ENCODE assay signal across 9 cellular contexts in the genomic region with DNA sequence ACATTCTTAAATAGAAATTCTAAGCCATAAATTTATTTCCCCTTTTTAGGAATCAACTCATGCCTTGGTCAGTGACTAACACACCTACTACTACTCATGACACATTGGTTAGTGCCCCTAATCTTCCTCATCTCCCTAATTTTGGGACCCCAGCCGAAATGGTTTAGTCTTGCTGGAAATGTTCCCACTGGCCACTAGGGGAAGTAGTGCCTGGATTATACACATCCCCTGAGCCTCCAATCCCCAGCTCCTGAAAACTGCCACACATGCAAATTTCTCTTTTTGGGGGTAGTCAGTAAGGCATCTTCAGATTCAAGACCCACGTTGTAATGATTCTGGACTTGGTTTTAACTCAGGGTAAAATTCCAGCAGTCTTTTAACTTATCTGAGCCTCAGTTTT.
DNase-seq lines count a peak whose midpoint lies in the region; ATAC-seq, FAIRE-seq and TF ChIP-seq lines count a peak whose summit lies in the region.
"Had no signal": no experiment of that assay in that cellular context is flagged by ENCODE, and none has a peak within 500 bp of the region (broad histone marks: within the 10 kb centered on the region; RNA-seq: fewer than 3 reads in every experiment).

No MANE protein-coding gene starts in this region.

- RAD21 ChIA-PET in GM12878 (lab: Charles Lee; ENCODE audit: unreplicated experiment) = interaction anchor here (0.7 kb wide), 1 partner anchor 95 kb away, joined by 3 read pairs; no protein-coding TSS in a partner anchor

- H3K4me1 ChIP-seq in DND-41 (ENCODE audit: insufficient read depth, low read length) (no peaks in the 10 kb centered on the region), GM12878 (ENCODE audit: control insufficient read depth, insufficient read depth, low read length) (peaks cover 6% of the 10 kb centered on the region)

- no peak for TF ChIP-seq POLR2A in GM12878 (IDR thresholded peaks at IDR 0.05; ENCODE audit: low read depth, low read length)

- WGBS in GM12878 (ENCODE audit: insufficient coverage, insufficient replicate concordance, low lambda C conversion rate, missing lambda C conversion rate) = 17% methylated on average over 2 of the region's 2 CpGs

- H4K20me1 ChIP-seq in DND-41 (ENCODE audit: insufficient read depth, low read length) (no peaks in the 10 kb centered on the region), GM12878 (ENCODE audit: control insufficient read depth, insufficient read depth) (no peaks in the 10 kb centered on the region)

- H3K9me3 ChIP-seq in DND-41 (ENCODE audit: insufficient read depth, low read length, severe bottlenecking) (peaks cover 5% of the 10 kb centered on the region), GM12878 (replicated peaks; ENCODE audit: control insufficient read depth, insufficient read depth, low read length) (no peaks in the 10 kb centered on the region; the same call in 2 of the 3 replicates)

- H3K79me2 ChIP-seq in DND-41 (ENCODE audit: insufficient read depth, low read length) = no peaks in the 10 kb centered on the region
- no peaks in the 10 kb centered on the region for H3K79me2 ChIP-seq in GM12878 (ENCODE audit: control insufficient read depth, insufficient read depth, low read length)

- H3K4me2 ChIP-seq in DND-41 (ENCODE audit: insufficient read depth, low read length) (no peak overlapping the region), GM12878 (ENCODE audit: control insufficient read depth, insufficient read depth) (no peak overlapping the region)

- CTCF ChIA-PET in GM12878 (lab: Yijun Ruan, JAX) = no interaction called here

- TF ChIP-seq EP300 in GM12878 (IDR thresholded peaks at IDR 0.05; ENCODE audit: borderline replicate concordance in 1 of 2, control insufficient read depth in 1 of 2, low read depth in 2 of 2, low read length in 2 of 2) = no peak

- intact Hi-C loops in GM12878 (cut with micrococcal nuclease; ENCODE audit: unreplicated experiment) = no loop called here

- FAIRE-seq in GM12878 (lab: Jason Lieb, UNC) = no peak

- TF ChIP-seq RAD21 in GM12878 (IDR thresholded peaks at IDR 0.05; ENCODE audit: insufficient read depth, low read depth, low read length) = peak; percentile 31; the same call in 1 of the 2 replicates

- TF ChIP-seq CTCF in DND-41 (IDR thresholded peaks at IDR 0.05; ENCODE audit: borderline replicate concordance, extremely low read depth, low read length, poor library complexity, severe bottlenecking) = peak; percentile 42
- TF ChIP-seq CTCF in GM12878 (IDR thresholded peaks at IDR 0.05 in 2 of 3, conservative IDR thresholded peaks at IDR 0.05 in 1 of 3; ENCODE audit: control insufficient read depth in 2 of 3, extremely low read depth in 1 of 3, insufficient read depth in 1 of 3, low read depth in 3 of 3, low read length in 3 of 3) = peak; percentile 29 to 51 (median 46); a peak in 5 of 6 replicates

- no TSS peak for BruUV-seq in GM12878 (replicated peaks; lab: Mats Ljungman, UMichigan)

- H3K27ac ChIP-seq in DND-41 (ENCODE audit: low read length) (no peak overlapping the region), GM12878 (ENCODE audit: control insufficient read depth, insufficient read depth) (no peak overlapping the region)

- H3K4me3 ChIP-seq in DND-41 (ENCODE audit: low read depth in 1 of 2, low read length in 2 of 2) (no peak overlapping the region), GM12878 (no peak overlapping the region)

- SMC1A ChIA-PET in GM12878 (lab: Charles Lee; ENCODE audit: uncharacterized antibody, unreplicated experiment) = no interaction called here

- H3K27me3 ChIP-seq in DND-41 (ENCODE audit: insufficient read depth, low read length, poor library complexity) = peaks cover 4% of the 10 kb centered on the region
- no peaks in the 10 kb centered on the region for H3K27me3 ChIP-seq in GM12878 (replicated peaks in 1 of 2; ENCODE audit: control insufficient read depth in 2 of 2, insufficient read depth in 2 of 2, low read length in 1 of 2)

- DNase-seq in DND-41 (no peak), HT-29 (ENCODE audit: low spot score) (peak; percentile 28), GM12878 (ENCODE audit: low read depth, low spot score) (no peak), lung microvascular endothelial cell (ENCODE audit: low read depth in 2 of 2) (peak; percentile 20 to 29), NCI-H446 treated with DMSO at 0.1 percent for 48 hours (lab: John Stamatoyannopoulos, UW) (no peak), SW480 (ENCODE audit: low spot score) (no peak)
- DNase-seq: stimulated activated CD4-positive, alpha-beta T cell treated with anti-CD3 and anti-CD28 coated beads, Interleukin-2, amount 100 ng/mL, for 24 hours had no signal

- H3K36me3 ChIP-seq in DND-41 (ENCODE audit: insufficient read depth, low read length) (no peaks in the 10 kb centered on the region), GM12878 (ENCODE audit: control insufficient read depth in 2 of 2, insufficient read depth in 2 of 2, low read length in 1 of 2) (no peaks in the 10 kb centered on the region)

- POLR2A ChIA-PET in GM12878 (lab: Charles Lee) = no interaction called here

- in situ Hi-C loops in GM12878 (cut with MboI) = loop anchor here (25.0 kb wide), 1 partner anchor 1535 kb away; no protein-coding TSS in a partner anchor

- ATAC-seq in DND-41 (ENCODE audit: insufficient read depth, low read depth) (no peak), GM12878 (no peak), GM18858 (IDR thresholded peaks at IDR 0.05; ENCODE audit: unreplicated experiment) (no peak), HG03045 (IDR thresholded peaks at IDR 0.05; ENCODE audit: unreplicated experiment) (no peak)

- H3K9ac ChIP-seq in DND-41 (ENCODE audit: low read depth, low read length) (no peak overlapping the region), GM12878 (ENCODE audit: control insufficient read depth, insufficient read depth, low read length) (no peak overlapping the region)

- H2AFZ ChIP-seq in DND-41 (ENCODE audit: low read depth, low read length) (no peak overlapping the region), GM12878 (ENCODE audit: control insufficient read depth, low read depth, low read length) (no peak overlapping the region)

TF ChIP-seq in GM12878, 131 proteins besides CTCF, POLR2A, EP300 and RAD21:
- TF ChIP-seq, protein P1, sequence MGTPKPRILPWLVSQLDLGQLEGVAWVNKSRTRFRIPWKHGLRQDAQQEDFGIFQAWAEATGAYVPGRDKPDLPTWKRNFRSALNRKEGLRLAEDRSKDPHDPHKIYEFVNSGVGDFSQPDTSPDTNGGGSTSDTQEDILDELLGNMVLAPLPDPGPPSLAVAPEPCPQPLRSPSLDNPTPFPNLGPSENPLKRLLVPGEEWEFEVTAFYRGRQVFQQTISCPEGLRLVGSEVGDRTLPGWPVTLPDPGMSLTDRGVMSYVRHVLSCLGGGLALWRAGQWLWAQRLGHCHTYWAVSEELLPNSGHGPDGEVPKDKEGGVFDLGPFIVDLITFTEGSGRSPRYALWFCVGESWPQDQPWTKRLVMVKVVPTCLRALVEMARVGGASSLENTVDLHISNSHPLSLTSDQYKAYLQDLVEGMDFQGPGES (IDR thresholded peaks at IDR 0.05) = no peak
- no peak for TF ChIP-seq DPF2 (IDR thresholded peaks at IDR 0.05)

Comparison
In these comparisons a context has a peak if more than half of its experiments do, and no peak if none do; other contexts are left out.
1. DNase-seq: peak in HT-29 (single experiment) and lung microvascular endothelial cell (2 of 2); none in DND-41 (single experiment), GM12878 (single experiment), NCI-H446 treated with DMSO at 0.1 percent for 48 hours (single experiment) and SW480 (single experiment).